ENCODE assay signal across 10 cellular contexts in the genomic region with DNA sequence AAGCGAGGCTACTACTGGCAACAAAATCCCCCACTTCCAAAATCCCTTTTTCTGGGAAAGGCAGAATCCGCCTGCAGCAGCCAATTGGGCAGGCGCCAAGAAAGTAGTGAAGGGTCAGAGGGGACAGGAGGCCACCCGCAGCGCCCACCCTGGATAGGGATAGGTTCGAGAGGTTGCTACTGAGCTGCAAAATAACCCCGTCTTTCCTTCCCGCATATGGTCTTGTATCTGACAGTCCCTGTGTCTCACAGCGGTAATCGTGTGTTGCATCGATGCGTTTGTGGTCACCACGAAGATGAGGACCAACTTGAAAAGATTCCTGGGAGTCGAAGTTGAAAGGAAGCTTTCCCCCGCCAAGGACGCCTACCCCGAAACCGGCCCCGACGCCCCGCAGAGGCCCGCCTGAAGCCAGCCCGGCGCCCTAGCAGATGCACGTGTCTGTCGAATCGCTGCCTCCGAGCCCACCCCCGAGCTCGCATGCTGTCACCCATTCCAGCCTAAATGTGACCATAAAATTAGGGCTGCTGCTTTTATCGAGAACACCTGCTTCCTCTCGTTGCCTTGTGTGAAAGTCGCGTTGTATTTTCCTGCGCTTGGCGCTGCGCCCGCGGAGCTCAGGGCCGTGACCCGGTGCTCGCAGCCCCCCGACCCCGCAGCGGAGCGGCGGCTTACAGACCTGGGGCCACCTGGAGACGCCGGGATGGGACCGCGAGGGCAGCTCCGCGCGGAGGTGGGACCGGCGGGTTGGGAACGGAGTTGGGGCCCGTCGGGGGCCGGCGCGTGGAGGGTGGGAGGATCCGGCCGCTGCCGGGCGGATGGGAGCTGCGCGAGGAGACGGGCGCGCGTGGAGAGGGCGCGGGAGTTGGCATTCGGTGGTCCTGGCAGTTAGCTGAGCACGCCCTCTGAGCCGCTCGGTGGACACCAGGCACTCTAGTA. TPM values are rescaled to one million over a fixed set of nuclear protein-coding genes. Genes with fewer than 3 reads are reported as not detected.
DNase-seq lines count a peak whose midpoint lies in the region; ATAC-seq, FAIRE-seq and TF ChIP-seq lines count a peak whose summit lies in the region.
"Had no signal": no experiment of that assay in that cellular context is flagged by ENCODE, and none has a peak within 500 bp of the region (broad histone marks: within the 10 kb centered on the region; RNA-seq: fewer than 3 reads in every experiment).

A gene with protein sequence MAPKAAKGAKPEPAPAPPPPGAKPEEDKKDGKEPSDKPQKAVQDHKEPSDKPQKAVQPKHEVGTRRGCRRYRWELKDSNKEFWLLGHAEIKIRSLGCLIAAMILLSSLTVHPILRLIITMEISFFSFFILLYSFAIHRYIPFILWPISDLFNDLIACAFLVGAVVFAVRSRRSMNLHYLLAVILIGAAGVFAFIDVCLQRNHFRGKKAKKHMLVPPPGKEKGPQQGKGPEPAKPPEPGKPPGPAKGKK (plus strand): TSS at position 868 of the 936 bp plus-strand sequence. CDS start 145 bp downstream, outside the sequence.

- peak within 1 kb of the TSS; percentile 42 to 76 (median 68); a peak in 21 of 22 replicates for H3K9ac ChIP-seq in BLaER1 treated with 17β-estradiol and CSF1 and Interleukin-3, amounts not matched to agents 10 nM and 100 nM
- no peak within 1 kb of the TSS for H3K9ac ChIP-seq in neuronal stem cell (ENCODE audit: low read depth, low read length, poor library complexity)

- no peak for TF ChIP-seq CTCF in D721Med (IDR thresholded peaks at IDR 0.05; ENCODE audit: insufficient read depth, missing control alignments)

- H3K4me2 ChIP-seq in BLaER1 treated with 17β-estradiol and CSF1 and Interleukin-3, amounts not matched to agents 10 nM and 100 nM, result peak within 1 kb of the TSS; percentile 87 to 97 (median 93)
- no peak within 1 kb of the TSS for H3K4me2 ChIP-seq in neuronal stem cell (ENCODE audit: insufficient read depth, low read length, poor library complexity, severe bottlenecking)

- no peaks in the 10 kb centered on the region for H4K20me1 ChIP-seq in BLaER1 treated with 17β-estradiol and CSF1 and Interleukin-3, amounts not matched to agents 10 nM and 100 nM

- no peak within 1 kb of the TSS for H4K91ac ChIP-seq in neuronal stem cell (ENCODE audit: low read depth, low read length, poor library complexity)

- H4K8ac ChIP-seq in neuronal stem cell (ENCODE audit: low read depth, low read length), result no peak within 1 kb of the TSS

- H3K9me3 ChIP-seq in BLaER1 treated with 17β-estradiol and CSF1 and Interleukin-3, amounts not matched to agents 10 nM and 100 nM (replicated peaks in 1 of 11), result no peaks in the 10 kb centered on the region
- no peaks in the 10 kb centered on the region for H3K9me3 ChIP-seq in KOPT-K1 (ENCODE audit: insufficient read depth, low read length, poor library complexity, severe bottlenecking)
- H3K9me3 ChIP-seq in neuronal stem cell (replicated peaks in 1 of 2; ENCODE audit: control insufficient read depth in 2 of 2, insufficient read depth in 1 of 2, low read depth in 1 of 2, low read length in 2 of 2), result no peaks in the 10 kb centered on the region
- H3K9me3 ChIP-seq: MG63, right lobe of liver had no signal

- peaks cover 0 to 12% (median 0%) of the 10 kb centered on the region in 11 experiments; a peak in 2 of 22 replicates for H3K36me3 ChIP-seq in BLaER1 treated with 17β-estradiol and CSF1 and Interleukin-3, amounts not matched to agents 10 nM and 100 nM
- H3K36me3 ChIP-seq in KOPT-K1 (ENCODE audit: insufficient read depth, low read length) (no peaks in the 10 kb centered on the region), neuronal stem cell (replicated peaks in 1 of 2; ENCODE audit: control insufficient read depth in 2 of 2, insufficient read depth in 2 of 2, low read length in 2 of 2) (no peaks in the 10 kb centered on the region)
- H3K36me3 ChIP-seq: MG63, right lobe of liver had no signal

- peak within 1 kb of the TSS in 9 of 11 experiments; percentile 12 to 90 (median 77); a peak in 18 of 22 replicates for H3K27ac ChIP-seq in BLaER1 treated with 17β-estradiol and CSF1 and Interleukin-3, amounts not matched to agents 10 nM and 100 nM
- H3K27ac ChIP-seq in KOPT-K1 (ENCODE audit: low read depth, low read length, poor library complexity, severe bottlenecking) (peak within 1 kb of the TSS; percentile 58), neuronal stem cell (replicated peaks; ENCODE audit: low read length) (no peak within 1 kb of the TSS)
- H3K27ac ChIP-seq: right lobe of liver had no signal

- peak; percentile 45 for ATAC-seq in effector memory CD8-positive, alpha-beta T cell (replicated peaks)
- ATAC-seq in HG03457 (IDR thresholded peaks at IDR 0.05; ENCODE audit: unreplicated experiment) (no peak), GM21526 (IDR thresholded peaks at IDR 0.05; ENCODE audit: low FRiP score, unreplicated experiment) (no peak)

- H3K9me3 Mint-ChIP-seq in effector memory CD8-positive, alpha-beta T cell, result no peaks in the 10 kb centered on the region

- H2BK5ac ChIP-seq in neuronal stem cell (ENCODE audit: low read length), result no peak within 1 kb of the TSS

- H2AK5ac ChIP-seq in neuronal stem cell (ENCODE audit: low read depth, low read length), result peak within 1 kb of the TSS; percentile 85

- H3K4ac ChIP-seq in neuronal stem cell (ENCODE audit: low read length), result no peak within 1 kb of the TSS

- peak within 1 kb of the TSS; percentile 83 for H3K18ac ChIP-seq in neuronal stem cell (ENCODE audit: low read length)

- peak within 1 kb of the TSS; percentile 87 for H2BK15ac ChIP-seq in neuronal stem cell (ENCODE audit: low read length)

- no peak within 1 kb of the TSS for H2BK120ac ChIP-seq in neuronal stem cell (ENCODE audit: low read depth, low read length)

- peak in 1 of 3 experiments; percentile 10 for DNase-seq in effector memory CD8-positive, alpha-beta T cell
- DNase-seq in neuronal stem cell (ENCODE audit: low spot score), result no peak
- DNase-seq in NCI-H1417 (lab: John Stamatoyannopoulos, UW), result no peak
- no peak for DNase-seq in D721Med (ENCODE audit: insufficient read length, low spot score)
- DNase-seq: MG63, right lobe of liver had no signal

- H3K4me3 Mint-ChIP-seq in effector memory CD8-positive, alpha-beta T cell, result peak within 1 kb of the TSS; percentile 73 to 75

- WGBS in neuronal stem cell (ENCODE audit: extremely low coverage in 2 of 2, insufficient read length in 2 of 2, insufficient replicate concordance in 1 of 2), 2 donors, result no CpG with 5 or more reads among the region's 78 CpGs

- FAIRE-seq in D721Med (lab: Jason Lieb, UNC), result no peak

- peak within 1 kb of the TSS; percentile 93 for H2BK12ac ChIP-seq in neuronal stem cell (ENCODE audit: low read length)

- H3K4me1 ChIP-seq in BLaER1 treated with 17β-estradiol and CSF1 and Interleukin-3, amounts not matched to agents 10 nM and 100 nM, result peaks cover 66 to 96% (median 90%) of the 10 kb centered on the region in 10 experiments
- peaks cover 13% of the 10 kb centered on the region in 2 donors for H3K4me1 ChIP-seq in neuronal stem cell (ENCODE audit: control insufficient read depth in 2 of 2, insufficient read depth in 1 of 2, low read depth in 1 of 2, low read length in 2 of 2)

- H3K14ac ChIP-seq in neuronal stem cell (ENCODE audit: low read length), result no peak within 1 kb of the TSS

- no peaks in the 10 kb centered on the region for H3K79me1 ChIP-seq in neuronal stem cell (ENCODE audit: low read depth, low read length)

- H3K27me3 Mint-ChIP-seq in effector memory CD8-positive, alpha-beta T cell, result peaks cover 10 to 24% of the 10 kb centered on the region in 2 donors

- H3K27me3 ChIP-seq in BLaER1 treated with 17β-estradiol and CSF1 and Interleukin-3, amounts not matched to agents 10 nM and 100 nM, result peaks cover 0 to 25% (median 0%) of the 10 kb centered on the region in 11 experiments; a peak in 8 of 22 replicates
- H3K27me3 ChIP-seq in neuronal stem cell (ENCODE audit: control insufficient read depth in 3 of 3, insufficient read depth in 3 of 3, low read depth in 1 of 3, low read length in 3 of 3), result peaks cover 0 to 18% (median 14%) of the 10 kb centered on the region in 3 experiments
- H3K27me3 ChIP-seq: MG63 had no signal

- H2AFZ ChIP-seq in neuronal stem cell (ENCODE audit: low read length), result peak within 1 kb of the TSS; percentile 42

- H3K4me3 ChIP-seq in BLaER1 treated with 17β-estradiol and CSF1 and Interleukin-3, amounts not matched to agents 10 nM and 100 nM, result peak within 1 kb of the TSS; percentile 37 to 65 (median 52)
- peak within 1 kb of the TSS in 1 of 2 donors; percentile 40 for H3K4me3 ChIP-seq in neuronal stem cell (ENCODE audit: low read length in 2 of 2)
- H3K4me3 ChIP-seq: MG63 had no signal

- peaks cover 19 to 20% of the 10 kb centered on the region in 2 donors for H3K4me1 Mint-ChIP-seq in effector memory CD8-positive, alpha-beta T cell (ENCODE audit: low read depth in 2 of 2)

- no peak within 1 kb of the TSS for H3K23ac ChIP-seq in neuronal stem cell (ENCODE audit: low read depth, low read length, poor library complexity)

- peaks cover 10% of the 10 kb centered on the region for H3K36me3 Mint-ChIP-seq in effector memory CD8-positive, alpha-beta T cell (ENCODE audit: insufficient read depth)

- peak within 1 kb of the TSS in 1 of 2 donors; percentile 67 for H3K27ac Mint-ChIP-seq in effector memory CD8-positive, alpha-beta T cell

RNA-seq across cellular contexts. Expression of the gene that starts here (rescaled TPM):
- 0.20 TPM for polyA plus RNA-seq in neuronal stem cell (2013, experiment 1 of 2)
- 0.08 TPM for polyA plus RNA-seq in neuronal stem cell (2013, experiment 2 of 2)
